ENCODE assay signal across 28 cellular contexts in genomic region chr3:8369638-8370037, GRCh38.
"Had no signal": no experiment of that assay in that cellular context is flagged by ENCODE, and none has a peak within 500 bp of the region (broad histone marks: within the 10 kb centered on the region; RNA-seq: fewer than 3 reads in every experiment).

No MANE protein-coding gene starts in this region.

- H3K36me3 ChIP-seq: stomach, suprapubic skin, thoracic aorta, thyroid gland, tibial artery, transverse colon, upper lobe of left lung, upper lobe of right lung, uterus, vagina had no signal

- H3K4me3 ChIP-seq: stomach, suprapubic skin, testis, thoracic aorta, thyroid gland, tibial artery, transverse colon, upper lobe of left lung, upper lobe of right lung, uterus, vagina had no signal

- FAIRE-seq: urothelium cell line had no signal

- H3K9me3 ChIP-seq: stomach, suprapubic skin, testis, thoracic aorta, thyroid gland, tibial artery, transverse colon, upper lobe of left lung, upper lobe of right lung, uterus, vagina had no signal

- H3K27ac Mint-ChIP-seq: stimulated activated effector memory CD8-positive, alpha-beta T cell treated with anti-CD3 and anti-CD28 coated beads, Interleukin-12 subunit alpha, Interleukin-12 subunit beta, amount 100 ng/mL, for 72 hours; stimulated activated memory B cell treated with anti-CD40 and anti-IgM and Interleukin-4, amounts not matched to agents 10 μg/mL and 1 μg/mL and 100 μg/mL, for 72 hours; stimulated activated naive B cell treated with anti-CD40 and anti-IgM and Interleukin-4, amounts not matched to agents 10 μg/mL and 1 μg/mL and 100 μg/mL, for 72 hours; stimulated activated naive CD8-positive, alpha-beta T cell treated with anti-CD3 and anti-CD28 coated beads, Interleukin-15, amount 100 ng/mL, for 72 hours; stimulated activated naive CD8-positive, alpha-beta T cell treated with anti-CD3 and anti-CD28 coated beads, Interleukin-15, Interleukin-2, amounts not matched to agents 100 ng/mL and 50 ng/mL, for 24 hours; type B pancreatic cell had no signal

- H3K36me3 Mint-ChIP-seq: stimulated activated effector memory CD8-positive, alpha-beta T cell treated with anti-CD3 and anti-CD28 coated beads, Interleukin-12 subunit alpha, Interleukin-12 subunit beta, amount 100 ng/mL, for 72 hours; stimulated activated memory B cell treated with anti-CD40 and anti-IgM and Interleukin-4, amounts not matched to agents 10 μg/mL and 1 μg/mL and 100 μg/mL, for 72 hours; stimulated activated naive B cell treated with anti-CD40 and anti-IgM and Interleukin-4, amounts not matched to agents 10 μg/mL and 1 μg/mL and 100 μg/mL, for 72 hours; type B pancreatic cell had no signal

- H3K4me1 Mint-ChIP-seq: stimulated activated effector memory CD8-positive, alpha-beta T cell treated with anti-CD3 and anti-CD28 coated beads, Interleukin-12 subunit alpha, Interleukin-12 subunit beta, amount 100 ng/mL, for 72 hours; stimulated activated memory B cell treated with anti-CD40 and anti-IgM and Interleukin-4, amounts not matched to agents 10 μg/mL and 1 μg/mL and 100 μg/mL, for 72 hours; stimulated activated naive CD8-positive, alpha-beta T cell treated with anti-CD3 and anti-CD28 coated beads, Interleukin-15, amount 100 ng/mL, for 72 hours had no signal

- H3K4me1 ChIP-seq: suprapubic skin, thyroid gland, transverse colon, upper lobe of left lung, upper lobe of right lung, uterus, vagina had no signal

- H3K27ac ChIP-seq: stomach, suprapubic skin, testis, thoracic aorta, thyroid gland, tibial artery, transverse colon, upper lobe of left lung, upper lobe of right lung, uterus, vagina had no signal

- H3K4me3 Mint-ChIP-seq: stimulated activated effector memory CD8-positive, alpha-beta T cell treated with anti-CD3 and anti-CD28 coated beads, Interleukin-12 subunit alpha, Interleukin-12 subunit beta, amount 100 ng/mL, for 72 hours; stimulated activated memory B cell treated with anti-CD40 and anti-IgM and Interleukin-4, amounts not matched to agents 10 μg/mL and 1 μg/mL and 100 μg/mL, for 72 hours; stimulated activated naive B cell treated with anti-CD40 and anti-IgM and Interleukin-4, amounts not matched to agents 10 μg/mL and 1 μg/mL and 100 μg/mL, for 72 hours; stimulated activated naive CD8-positive, alpha-beta T cell treated with anti-CD3 and anti-CD28 coated beads, Interleukin-15, amount 100 ng/mL, for 72 hours; stimulated activated naive CD8-positive, alpha-beta T cell treated with anti-CD3 and anti-CD28 coated beads, Interleukin-15, Interleukin-2, amounts not matched to agents 100 ng/mL and 50 ng/mL, for 24 hours; type B pancreatic cell had no signal

- H3K27me3 ChIP-seq: stomach, suprapubic skin, testis, thyroid gland, tibial artery, transverse colon, upper lobe of left lung, upper lobe of right lung, uterus, vagina had no signal

- H3K27me3 Mint-ChIP-seq: stimulated activated naive CD8-positive, alpha-beta T cell treated with anti-CD3 and anti-CD28 coated beads, Interleukin-15, amount 100 ng/mL, for 72 hours; stimulated activated naive CD8-positive, alpha-beta T cell treated with anti-CD3 and anti-CD28 coated beads, Interleukin-15, Interleukin-2, amounts not matched to agents 100 ng/mL and 50 ng/mL, for 24 hours had no signal

- ATAC-seq: stimulated activated effector memory CD8-positive, alpha-beta T cell treated with anti-CD3 and anti-CD28 coated beads, Interleukin-12 subunit alpha, Interleukin-12 subunit beta, amount 100 ng/mL, for 72 hours; stimulated activated memory B cell treated with anti-CD40 and anti-IgM and Interleukin-4, amounts not matched to agents 10 μg/mL and 1 μg/mL and 100 μg/mL, for 72 hours; stimulated activated naive B cell treated with anti-CD40 and anti-IgM and Interleukin-4, amounts not matched to agents 10 μg/mL and 1 μg/mL and 100 μg/mL, for 72 hours; stimulated activated naive CD8-positive, alpha-beta T cell treated with anti-CD3 and anti-CD28 coated beads, Interleukin-15, amount 100 ng/mL, for 72 hours; stimulated activated naive CD8-positive, alpha-beta T cell treated with anti-CD3 and anti-CD28 coated beads, Interleukin-15, Interleukin-2, amounts not matched to agents 100 U/mL and 50 U/mL, for 24 hours; upper lobe of right lung had no signal

- DNase-seq: stimulated activated CD4-positive, alpha-beta T cell treated with anti-CD3 and anti-CD28 coated beads, Interleukin-2, amount 100 ng/mL, for 48 hours; stimulated activated CD4-positive, alpha-beta T cell treated with anti-CD3 and anti-CD28 coated beads, Interleukin-4, amount 100 ng/mL, for 1 hour; stimulated activated CD4-positive, alpha-beta T cell treated with anti-CD3 and anti-CD28 coated beads, Interleukin-4, amount 100 ng/mL, for 24 hours; stimulated activated CD4-positive, alpha-beta T cell treated with anti-CD3 and anti-CD28 coated beads, Interleukin-4, amount 100 ng/mL, for 4 hours; stimulated activated CD8-positive, alpha-beta memory T cell treated with anti-CD3 and anti-CD28 coated beads, Interleukin-4, amount 100 ng/mL, for 48 hours; stimulated activated naive B cell treated with anti-CD40 and anti-IgM and Interleukin-4, amounts not matched to agents 10 μg/mL and 1 μg/mL and 100 μg/mL, for 72 hours; stimulated activated naive CD4-positive, alpha-beta T cell; stimulated activated naive CD4-positive, alpha-beta T cell treated with Interleukin-2 at 50 U/mL for 16 hours; stimulated activated naive CD8-positive, alpha-beta T cell treated with anti-CD3 and anti-CD28 coated beads, Interleukin-15, amount 100 ng/mL, for 72 hours; stimulated activated naive CD8-positive, alpha-beta T cell treated with anti-CD3 and anti-CD28 coated beads, Interleukin-15, Interleukin-2, amounts not matched to agents 100 U/mL and 50 U/mL, for 24 hours; stomach; substantia nigra; testis; thyroid gland; tibial artery; transverse colon; trophoblast cell; upper lobe of left lung; upper lobe of right lung; uterus had no signal
